15 cellular contexts compared by ENCODE assay signal in genomic region chr16:81029930-81030604, GRCh38. TPM values are rescaled to one million over a fixed set of nuclear protein-coding genes. Genes with fewer than 3 reads are reported as not detected.
DNase-seq lines count a peak whose midpoint lies in the region; ATAC-seq lines count a peak whose summit lies in the region.
"Had no signal": no experiment of that assay in that cellular context is flagged by ENCODE, and none has a peak within 500 bp of the region (broad histone marks: within the 10 kb centered on the region; RNA-seq: fewer than 3 reads in every experiment).

No MANE protein-coding gene starts in this region.

- H3K4me3 Mint-ChIP-seq in activated CD4-positive, alpha-beta memory T cell treated with anti-CD3 and anti-CD28 coated beads for 36 hours = no peak overlapping the region
- H3K4me3 Mint-ChIP-seq in activated CD4-positive, alpha-beta memory T cell treated with anti-CD3 and anti-CD28 coated beads, Interleukin-2, amount 10 ng/mL, durations not matched to agents 7 days and 5 days = no peak overlapping the region
- H3K4me3 Mint-ChIP-seq in activated naive CD8-positive, alpha-beta T cell treated with anti-CD3 and anti-CD28 coated beads for 36 hours = no peak overlapping the region
- H3K4me3 Mint-ChIP-seq: CD14-positive monocyte had no signal

- H3K4me1 Mint-ChIP-seq in activated CD4-positive, alpha-beta memory T cell treated with anti-CD3 and anti-CD28 coated beads for 36 hours (ENCODE audit: low read depth) = peaks cover 6% of the 10 kb centered on the region
- H3K4me1 Mint-ChIP-seq in activated CD4-positive, alpha-beta memory T cell treated with anti-CD3 and anti-CD28 coated beads, Interleukin-2, amount 10 ng/mL, durations not matched to agents 7 days and 5 days = peaks cover under 1% of the 10 kb centered on the region
- H3K4me1 Mint-ChIP-seq in activated naive CD8-positive, alpha-beta T cell treated with anti-CD3 and anti-CD28 coated beads for 36 hours = peaks cover 5% of the 10 kb centered on the region
- H3K4me1 Mint-ChIP-seq: CD14-positive monocyte had no signal

- no peak for ATAC-seq in HG02884 (IDR thresholded peaks at IDR 0.05; ENCODE audit: unreplicated experiment)

- peak; percentile 40 for DNase-seq in activated CD4-positive, alpha-beta memory T cell treated with anti-CD3 and anti-CD28 coated beads for 36 hours
- DNase-seq in activated CD4-positive, alpha-beta memory T cell treated with anti-CD3 and anti-CD28 coated beads, Interleukin-2, amount 10 ng/mL, durations not matched to agents 7 days and 5 days = no peak
- DNase-seq in stimulated activated CD4-positive, alpha-beta T cell treated with anti-CD3 and anti-CD28 coated beads, Interleukin-4, amount 100 ng/mL, for 24 hours = peak; percentile 18
- no peak for DNase-seq in stimulated activated CD4-positive, alpha-beta T cell treated with anti-CD3 and anti-CD28 coated beads, Interleukin-12 subunit alpha, Interleukin-12 subunit beta, amount 100 ng/mL, for 4 hours
- peak; percentile 8 for DNase-seq in activated naive CD8-positive, alpha-beta T cell treated with anti-CD3 and anti-CD28 coated beads for 36 hours
- DNase-seq in dermis blood vessel endothelial cell = no peak
- DNase-seq: DMS79 treated with DMSO at 0.1 percent for 48 hours, NCI-H1417, NCI-H187 treated with DMSO at 0.1 percent for 48 hours, NCI-H2227 treated with DMSO at 0.1 percent for 48 hours, NCI-H510A treated with DMSO at 0.1 percent for 48 hours, NCI-H774, Right ventricle myocardium superior had no signal

- intact Hi-C loops in activated CD4-positive, alpha-beta memory T cell treated with anti-CD3 and anti-CD28 coated beads for 36 hours (cut with micrococcal nuclease) = loop anchor here (10.0 kb wide), 1 partner anchor 285 kb away; the partner anchor contains the start of gene GAN

- H3K27ac Mint-ChIP-seq in activated CD4-positive, alpha-beta memory T cell treated with anti-CD3 and anti-CD28 coated beads for 36 hours = peak overlapping the region; percentile 10
- no peak overlapping the region for H3K27ac Mint-ChIP-seq in activated CD4-positive, alpha-beta memory T cell treated with anti-CD3 and anti-CD28 coated beads, Interleukin-2, amount 10 ng/mL, durations not matched to agents 7 days and 5 days
- H3K27ac Mint-ChIP-seq in activated naive CD8-positive, alpha-beta T cell treated with anti-CD3 and anti-CD28 coated beads for 36 hours = no peak overlapping the region
- H3K27ac Mint-ChIP-seq: CD14-positive monocyte had no signal

- H3K9me3 Mint-ChIP-seq in activated CD4-positive, alpha-beta memory T cell treated with anti-CD3 and anti-CD28 coated beads for 36 hours = peaks cover 3% of the 10 kb centered on the region
- H3K9me3 Mint-ChIP-seq in activated CD4-positive, alpha-beta memory T cell treated with anti-CD3 and anti-CD28 coated beads, Interleukin-2, amount 10 ng/mL, durations not matched to agents 7 days and 5 days = no peaks in the 10 kb centered on the region
- H3K9me3 Mint-ChIP-seq in activated naive CD8-positive, alpha-beta T cell treated with anti-CD3 and anti-CD28 coated beads for 36 hours = peaks cover 7% of the 10 kb centered on the region

- H3K27me3 Mint-ChIP-seq in activated CD4-positive, alpha-beta memory T cell treated with anti-CD3 and anti-CD28 coated beads for 36 hours = no peaks in the 10 kb centered on the region
- H3K27me3 Mint-ChIP-seq in activated CD4-positive, alpha-beta memory T cell treated with anti-CD3 and anti-CD28 coated beads, Interleukin-2, amount 10 ng/mL, durations not matched to agents 7 days and 5 days = no peaks in the 10 kb centered on the region
- H3K27me3 Mint-ChIP-seq in activated naive CD8-positive, alpha-beta T cell treated with anti-CD3 and anti-CD28 coated beads for 36 hours = no peaks in the 10 kb centered on the region

- peaks cover 36% of the 10 kb centered on the region for H3K36me3 Mint-ChIP-seq in activated CD4-positive, alpha-beta memory T cell treated with anti-CD3 and anti-CD28 coated beads for 36 hours
- H3K36me3 Mint-ChIP-seq in activated CD4-positive, alpha-beta memory T cell treated with anti-CD3 and anti-CD28 coated beads, Interleukin-2, amount 10 ng/mL, durations not matched to agents 7 days and 5 days (ENCODE audit: low read depth) = peaks cover 60% of the 10 kb centered on the region
- H3K36me3 Mint-ChIP-seq in activated naive CD8-positive, alpha-beta T cell treated with anti-CD3 and anti-CD28 coated beads for 36 hours = peaks cover 58% of the 10 kb centered on the region

- CTCF ChIA-PET in activated CD4-positive, alpha-beta memory T cell treated with anti-CD3 and anti-CD28 coated beads for 36 hours (lab: Charles Lee) = interaction anchor here (9.6 kb wide), 1 partner anchor 27 kb away, joined by 139 read pairs; the partner anchor contains the start of genes CENPN and CMC2
- CTCF ChIA-PET in activated CD4-positive, alpha-beta memory T cell treated with anti-CD3 and anti-CD28 coated beads, Interleukin-2, amount 10 ng/mL, durations not matched to agents 7 days and 5 days (lab: Charles Lee) = interaction anchor here (1.0 to 1.2 kb wide), 2 partner anchors 12 to 46 kb away, joined by 3 read pairs; no protein-coding TSS in a partner anchor

- POLR2A ChIA-PET in activated CD4-positive, alpha-beta memory T cell treated with anti-CD3 and anti-CD28 coated beads for 36 hours (lab: Charles Lee) = interaction anchor here (1.0 kb wide), 1 partner anchor 47 kb away, joined by 5 read pairs; the partner anchor contains the start of gene C16orf46
- POLR2A ChIA-PET in activated CD4-positive, alpha-beta memory T cell treated with anti-CD3 and anti-CD28 coated beads, Interleukin-2, amount 10 ng/mL, durations not matched to agents 7 days and 5 days (lab: Charles Lee) = interaction anchor here (1.3 to 8.8 kb wide), 2 partner anchors 11 to 26 kb away, joined by 6 to 70 read pairs; partner anchors contain the start of genes CENPN and CMC2

RNA-seq across cellular contexts. Expression of gene ATMIN, which starts 5.6 kb away (rescaled TPM):
- total RNA-seq in activated CD4-positive, alpha-beta memory T cell treated with anti-CD3 and anti-CD28 coated beads for 36 hours = 10 to 100 TPM; 19.3 to 21.3 TPM
- total RNA-seq in activated CD4-positive, alpha-beta memory T cell treated with anti-CD3 and anti-CD28 coated beads, Interleukin-2, amount 10 ng/mL, durations not matched to agents 7 days and 5 days = 10 to 100 TPM; 29.6 to 33.8 TPM
- total RNA-seq in activated naive CD8-positive, alpha-beta T cell treated with anti-CD3 and anti-CD28 coated beads for 36 hours = 10 to 100 TPM; 24.5 to 27.7 TPM
- total RNA-seq in dermis blood vessel endothelial cell = 40.0 and 43.9 TPM in 2 replicates

RNA-seq across cellular contexts. Expression of gene CENPN, which starts 23.1 kb away (rescaled TPM):
- total RNA-seq in activated CD4-positive, alpha-beta memory T cell treated with anti-CD3 and anti-CD28 coated beads for 36 hours = 10 to 100 TPM; 71.9 to 76.0 TPM
- total RNA-seq in activated CD4-positive, alpha-beta memory T cell treated with anti-CD3 and anti-CD28 coated beads, Interleukin-2, amount 10 ng/mL, durations not matched to agents 7 days and 5 days = 10 to 100 TPM; 62.2 to 66.9 TPM
- total RNA-seq in activated naive CD8-positive, alpha-beta T cell treated with anti-CD3 and anti-CD28 coated beads for 36 hours = 10 to 100 TPM; 62.5 to 70.3 TPM
- total RNA-seq in dermis blood vessel endothelial cell = 57.2 and 101 TPM in 2 replicates

RNA-seq across cellular contexts. Expression of gene CMC2, which starts 23.4 kb away (rescaled TPM):
- 100 to 1,000 TPM; 147 to 148 TPM for total RNA-seq in activated CD4-positive, alpha-beta memory T cell treated with anti-CD3 and anti-CD28 coated beads for 36 hours
- 10 to 100 TPM; 90.7 to 99.9 TPM for total RNA-seq in activated CD4-positive, alpha-beta memory T cell treated with anti-CD3 and anti-CD28 coated beads, Interleukin-2, amount 10 ng/mL, durations not matched to agents 7 days and 5 days
- total RNA-seq in activated naive CD8-positive, alpha-beta T cell treated with anti-CD3 and anti-CD28 coated beads for 36 hours = 100 to 1,000 TPM; 126 to 131 TPM
- 35.7 and 47.4 TPM in 2 replicates for total RNA-seq in dermis blood vessel endothelial cell

RNA-seq across cellular contexts. Expression of gene C16orf46, which starts 47.0 kb away (rescaled TPM):
- under 1 TPM; 0.44 to 0.86 TPM for total RNA-seq in activated CD4-positive, alpha-beta memory T cell treated with anti-CD3 and anti-CD28 coated beads for 36 hours
- total RNA-seq in activated CD4-positive, alpha-beta memory T cell treated with anti-CD3 and anti-CD28 coated beads, Interleukin-2, amount 10 ng/mL, durations not matched to agents 7 days and 5 days = under 1 TPM in 1 of 2 experiments, not detected in 1; 0.73 TPM
- under 1 TPM; 0.36 to 0.39 TPM for total RNA-seq in activated naive CD8-positive, alpha-beta T cell treated with anti-CD3 and anti-CD28 coated beads for 36 hours
- total RNA-seq in dermis blood vessel endothelial cell = 0.23 and 0.51 TPM in 2 replicates

Comparison
In these comparisons a context has a peak if more than half of its experiments do, and no peak if none do; other contexts are left out.
1. DNase-seq: peak in activated CD4-positive, alpha-beta memory T cell treated with anti-CD3 and anti-CD28 coated beads for 36 hours (single experiment), stimulated activated CD4-positive, alpha-beta T cell treated with anti-CD3 and anti-CD28 coated beads, Interleukin-4, amount 100 ng/mL, for 24 hours (single experiment) and activated naive CD8-positive, alpha-beta T cell treated with anti-CD3 and anti-CD28 coated beads for 36 hours (single experiment); none in activated CD4-positive, alpha-beta memory T cell treated with anti-CD3 and anti-CD28 coated beads, Interleukin-2, amount 10 ng/mL, durations not matched to agents 7 days and 5 days (single experiment), stimulated activated CD4-positive, alpha-beta T cell treated with anti-CD3 and anti-CD28 coated beads, Interleukin-12 subunit alpha, Interleukin-12 subunit beta, amount 100 ng/mL, for 4 hours (single experiment) and dermis blood vessel endothelial cell (single experiment).